22 cellular contexts compared by ENCODE assay signal in the genomic region with DNA sequence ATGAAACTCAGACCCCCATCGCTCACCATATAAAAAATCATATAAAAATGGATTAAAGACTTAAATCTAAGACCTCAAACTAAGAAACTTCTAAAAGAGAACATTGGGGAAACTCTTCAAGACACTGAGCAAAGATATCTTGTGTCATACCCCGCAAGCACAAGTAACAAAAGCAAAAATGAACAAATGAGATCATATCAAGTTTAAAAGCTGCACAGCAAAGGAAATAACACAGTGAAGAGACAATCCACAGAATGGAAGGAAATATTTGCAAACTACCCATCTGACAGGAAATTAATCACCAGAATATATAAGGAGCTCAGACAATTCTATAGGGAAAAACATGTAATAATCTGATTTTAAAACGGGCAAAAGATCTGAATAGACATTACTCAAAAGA.
"Had no signal": no experiment of that assay in that cellular context is flagged by ENCODE, and none has a peak within 500 bp of the region (broad histone marks: within the 10 kb centered on the region; RNA-seq: fewer than 3 reads in every experiment).

No MANE protein-coding gene starts in this region.

- DNase-seq: cerebellar nuclear complex; colonic mucosa; cortex of kidney; dorsolateral prefrontal cortex; effector CD4-positive, alpha-beta T cell; effector memory CD4-positive, alpha-beta T cell; erythroblast; esophagus squamous epithelium; foreskin fibroblast; foreskin melanocyte; gastrocnemius medialis; glutamatergic neuron; head of caudate nucleus; heart right ventricle; hippocampal formation; left cardiac atrium; left lung; left ventricle myocardium superior; lower lobe of right lung; mammary epithelial cell; mesendoderm; midbrain had no signal
